Comparison of ENCODE assay signal across 8 cellular contexts in the genomic region with DNA sequence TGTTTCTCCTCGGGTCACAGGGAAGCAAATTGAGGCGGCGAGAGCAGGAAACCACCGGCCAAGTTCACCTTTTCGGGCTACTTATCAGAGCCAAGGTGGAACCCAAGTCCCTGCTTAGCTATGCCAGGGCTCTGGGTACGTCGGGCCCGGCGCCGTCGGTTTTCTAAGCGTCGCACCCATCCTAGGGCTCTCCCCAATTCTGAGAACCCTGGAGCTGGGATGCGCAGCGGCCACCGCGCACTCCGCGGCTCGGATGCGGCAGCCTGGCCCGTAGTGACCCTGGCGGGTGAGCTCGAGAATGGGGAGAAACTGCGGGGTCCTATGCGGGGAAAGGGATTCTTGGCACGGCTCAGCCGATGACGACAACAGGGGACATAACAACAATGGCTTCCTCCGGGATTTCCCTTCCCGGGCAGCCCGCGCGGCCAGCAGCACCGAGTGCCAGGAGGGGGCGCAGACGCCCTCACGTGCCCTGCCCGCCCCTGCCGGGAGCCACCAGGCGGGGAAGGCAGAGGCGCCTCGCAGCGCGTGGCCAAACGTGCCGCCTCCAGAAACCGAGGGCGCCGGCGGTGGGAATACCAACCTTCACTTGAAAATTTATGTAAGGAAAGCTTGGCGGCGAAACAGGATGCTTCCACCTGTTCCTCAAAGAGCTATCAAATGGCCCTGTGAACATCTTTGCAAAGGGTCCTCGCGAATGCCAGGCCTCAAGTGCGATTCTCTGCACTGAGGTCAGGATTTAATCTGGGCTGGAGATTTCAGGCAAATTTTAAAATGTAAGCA. TPM values are rescaled to one million over a fixed set of nuclear protein-coding genes. Genes with fewer than 3 reads are reported as not detected.
DNase-seq lines count a peak whose midpoint lies in the region; ATAC-seq and TF ChIP-seq lines count a peak whose summit lies in the region.

No MANE protein-coding gene starts in this region.

- H3K9me3 ChIP-seq in Caco-2 (no peaks in the 10 kb centered on the region), OCI-LY3 (ENCODE audit: insufficient read depth, low read length) (no peaks in the 10 kb centered on the region), neural progenitor cell (ENCODE audit: low read depth) (no peaks in the 10 kb centered on the region), thoracic aorta (no peaks in the 10 kb centered on the region)

- intact Hi-C loops in Caco-2 (cut with micrococcal nuclease; ENCODE audit: unreplicated experiment): loop anchor here (1.0 to 5.0 kb wide), 4 partner anchors 15 to 48 kb away; partner anchors contain the start of gene CAD

- H3K27ac Mint-ChIP-seq in Caco-2 (ENCODE audit: unreplicated experiment): no peak overlapping the region
- H3K27ac Mint-ChIP-seq in neural progenitor cell: no peak overlapping the region

- H3K36me3 Mint-ChIP-seq in Caco-2 (ENCODE audit: insufficient read depth, unreplicated experiment) (no peaks in the 10 kb centered on the region), neural progenitor cell (no peaks in the 10 kb centered on the region)

- H3K27me3 Mint-ChIP-seq in Caco-2 (ENCODE audit: insufficient read depth, unreplicated experiment) (peaks cover 27% of the 10 kb centered on the region), neural progenitor cell (ENCODE audit: insufficient read depth, low read depth) (peaks cover 39% of the 10 kb centered on the region)

- no peak overlapping the region for H3K4me2 ChIP-seq in OCI-LY3 (ENCODE audit: low read length)
- peak overlapping the region; percentile 80 for H3K4me2 ChIP-seq in neural progenitor cell

- H3K27me3 ChIP-seq in Caco-2 (replicated peaks; ENCODE audit: control insufficient read depth, insufficient read depth, low read length) (peaks cover 6% of the 10 kb centered on the region; the same call in 1 of the 2 replicates), OCI-LY3 (ENCODE audit: low read depth, low read length) (peaks cover 44% of the 10 kb centered on the region), neural progenitor cell (peaks cover 83% of the 10 kb centered on the region), thoracic aorta (replicated peaks; ENCODE audit: insufficient read depth) (peaks cover 13% of the 10 kb centered on the region)

- CTCF ChIA-PET in Caco-2 (lab: Charles Lee): interaction anchor here (0.5 to 3.8 kb wide), 9 partner anchors 9 to 305 kb away, joined by 3 to 20 read pairs (median 5); partner anchors contain the start of gene ABHD1

- H3K9ac ChIP-seq in OCI-LY3 (ENCODE audit: low read length): no peak overlapping the region
- H3K9ac ChIP-seq in neural progenitor cell: no peak overlapping the region

- no peak for ATAC-seq in thoracic aorta (ENCODE audit: insufficient number of reproducible peaks, low FRiP score, low read depth)
- no peak for ATAC-seq in GM21515 (IDR thresholded peaks at IDR 0.05; ENCODE audit: unreplicated experiment)

- H3K79me2 ChIP-seq in OCI-LY3 (ENCODE audit: low read length): no peaks in the 10 kb centered on the region
- no peaks in the 10 kb centered on the region for H3K79me2 ChIP-seq in neural progenitor cell (ENCODE audit: low read depth)

- POLR2A ChIA-PET in Caco-2 (lab: Charles Lee): no interaction called here

- H3F3A ChIP-seq in neural progenitor cell (ENCODE audit: low read depth): peaks cover 26% of the 10 kb centered on the region

- H3K9me3 Mint-ChIP-seq in Caco-2 (ENCODE audit: unreplicated experiment) (no peaks in the 10 kb centered on the region), neural progenitor cell (peaks cover 4% of the 10 kb centered on the region)

- H3K4me1 Mint-ChIP-seq in Caco-2 (ENCODE audit: low read depth, unreplicated experiment) (peaks cover 13% of the 10 kb centered on the region), neural progenitor cell (peaks cover 27% of the 10 kb centered on the region)

- H3K36me3 ChIP-seq in Caco-2 (ENCODE audit: control insufficient read depth, insufficient read depth, low read length) (no peaks in the 10 kb centered on the region), OCI-LY3 (replicated peaks; ENCODE audit: low read depth, low read length) (no peaks in the 10 kb centered on the region), neural progenitor cell (no peaks in the 10 kb centered on the region), thoracic aorta (no peaks in the 10 kb centered on the region)

- no peaks in the 10 kb centered on the region for H4K20me1 ChIP-seq in OCI-LY3 (ENCODE audit: insufficient read depth, low read length)
- H4K20me1 ChIP-seq in neural progenitor cell (ENCODE audit: low read depth): peaks cover 10% of the 10 kb centered on the region

- H3K4me1 ChIP-seq in Caco-2 (peaks cover 18% of the 10 kb centered on the region), OCI-LY3 (ENCODE audit: low read length) (no peaks in the 10 kb centered on the region), neural progenitor cell (peaks cover 8% of the 10 kb centered on the region), thoracic aorta (ENCODE audit: control insufficient read depth in 1 of 2, low read depth in 2 of 2) (peaks cover 11 to 38% of the 10 kb centered on the region in 2 donors)

- BruUV-seq in Caco-2 (replicated peaks; lab: Mats Ljungman, UMichigan): no TSS peak

- DNase-seq in Caco-2 (peak; percentile 80 to 92), HPDE6-E6E7 (ENCODE audit: extremely low spot score) (peak; percentile 58), fibroblast of pulmonary artery (ENCODE audit: low read depth) (peak; percentile 42), neural progenitor cell (ENCODE audit: low spot score) (peak; percentile 94), thoracic aorta (ENCODE audit: low spot score) (no peak)
- peak; percentile 75 to 80 for DNase-seq in activated T-cell treated with anti-CD3 and anti-CD28 coated beads, Interleukin-2, amount 50 U/mL, for 48 hours

- peak; percentile 78 to 88 for TF ChIP-seq CTCF in Caco-2 (IDR thresholded peaks at IDR 0.05; ENCODE audit: insufficient read depth in 1 of 2, low read depth in 1 of 2, low read length in 1 of 2, severe bottlenecking in 1 of 2, unreplicated experiment in 1 of 2)
- peak; percentile 14; the same call in 1 of the 2 replicates for TF ChIP-seq CTCF in OCI-LY3 (IDR thresholded peaks at IDR 0.05; ENCODE audit: low read depth, low read length)
- peak; percentile 26 for TF ChIP-seq CTCF in fibroblast of pulmonary artery (IDR thresholded peaks at IDR 0.05; ENCODE audit: low read length, missing control alignments)
- TF ChIP-seq CTCF in neural progenitor cell (IDR thresholded peaks at IDR 0.05): peak; percentile 78
- TF ChIP-seq CTCF in thoracic aorta (IDR thresholded peaks at IDR 0.05): peak; percentile 43

- H2AFZ ChIP-seq in OCI-LY3 (ENCODE audit: low read depth, low read length): no peak overlapping the region
- H2AFZ ChIP-seq in neural progenitor cell (replicated peaks): peak overlapping the region; percentile 96

- peak overlapping the region; percentile 50 for H3K4me3 ChIP-seq in Caco-2 (ENCODE audit: low read depth, low read length)
- H3K4me3 ChIP-seq in OCI-LY3 (ENCODE audit: low read length): no peak overlapping the region
- peak overlapping the region; percentile 12 for H3K4me3 ChIP-seq in fibroblast of pulmonary artery (replicated peaks; ENCODE audit: low read depth, low read length)
- H3K4me3 ChIP-seq in neural progenitor cell: peak overlapping the region; percentile 58
- peak overlapping the region; percentile 71 for H3K4me3 ChIP-seq in thoracic aorta

- no peak overlapping the region for H3K27ac ChIP-seq in OCI-LY3 (ENCODE audit: low read length)
- H3K27ac ChIP-seq in neural progenitor cell: no peak overlapping the region
- H3K27ac ChIP-seq in thoracic aorta: no peak overlapping the region

- H3K4me3 Mint-ChIP-seq in Caco-2 (ENCODE audit: unreplicated experiment): peak overlapping the region; percentile 74
- H3K4me3 Mint-ChIP-seq in neural progenitor cell: peak overlapping the region; percentile 78

RNA-seq across cellular contexts. Expression of gene SLC30A3, which starts 2.1 kb away (rescaled TPM):
- total RNA-seq in Caco-2 (2022) (3.9 and 4.3 TPM in 2 replicates), neural progenitor cell (ENCODE audit: low replicate concordance) (0.56 and 1.4 TPM in 2 replicates), thoracic aorta (1 to 10 TPM; 4.4 to 8.5 TPM)

RNA-seq across cellular contexts. Expression of gene DNAJC5G, which starts 10.3 kb away (rescaled TPM):
- total RNA-seq in Caco-2 (2022) (0.25 and 0.51 TPM in 2 replicates), neural progenitor cell (ENCODE audit: low replicate concordance) (not detected in 2 replicates), thoracic aorta (under 1 TPM in 1 of 2 donors, not detected in 1; 0.68 TPM)

RNA-seq across cellular contexts. Expression of gene TRIM54, which starts 17.3 kb away (rescaled TPM):
- 0.25 TPM in 1 of 2 replicates, not detected in the other for total RNA-seq in Caco-2 (2022)
- total RNA-seq in neural progenitor cell (ENCODE audit: low replicate concordance): 0.12 TPM in 1 of 2 replicates, not detected in the other
- total RNA-seq in thoracic aorta: 1 to 10 TPM in 1 of 2 donors, under 1 TPM in 1; 0.41 to 2.5 TPM

RNA-seq across cellular contexts. Expression of gene UCN, which starts 43.3 kb away (rescaled TPM):
- 0.86 TPM in 1 of 2 replicates, not detected in the other for total RNA-seq in Caco-2 (2022)
- 0.56 and 1.2 TPM in 2 replicates for total RNA-seq in neural progenitor cell (ENCODE audit: low replicate concordance)
- 1 to 10 TPM in 1 of 2 donors, not detected in 1; 1.8 TPM for total RNA-seq in thoracic aorta

RNA-seq across cellular contexts. Expression of gene CAD, which starts 47.8 kb away (rescaled TPM):
- total RNA-seq in Caco-2 (2022) (86.4 and 103 TPM in 2 replicates), neural progenitor cell (ENCODE audit: low replicate concordance) (26.5 and 51.8 TPM in 2 replicates), thoracic aorta (10 to 100 TPM; 16.2 to 25.0 TPM)

Comparison
In these comparisons a context has a peak if more than half of its experiments do, and no peak if none do; other contexts are left out.
1. CTCF ChIP-seq: peak in every context shown above with its lines; median percentile 83 in Caco-2; 78 in neural progenitor cell; 43 in thoracic aorta; 26 in fibroblast of pulmonary artery; 14 in OCI-LY3.